19 cellular contexts compared by ENCODE assay signal in genomic region chr6:75516757-75517156, GRCh38. TPM values are rescaled to one million over a fixed set of nuclear protein-coding genes. Genes with fewer than 3 reads are reported as not detected.
DNase-seq lines count a peak whose midpoint lies in the region; ATAC-seq and TF ChIP-seq lines count a peak whose summit lies in the region.
"Had no signal": no experiment of that assay in that cellular context is flagged by ENCODE, and none has a peak within 500 bp of the region (broad histone marks: within the 10 kb centered on the region; RNA-seq: fewer than 3 reads in every experiment).

No MANE protein-coding gene starts in this region.

- H3K9me3 ChIP-seq in HCT116 (ENCODE audit: control insufficient read depth in 1 of 2, insufficient read depth in 1 of 2, low read depth in 1 of 2, low read length in 2 of 2) (no peaks in the 10 kb centered on the region), endodermal cell (ENCODE audit: control insufficient read depth, low read length) (no peaks in the 10 kb centered on the region), uterus (no peaks in the 10 kb centered on the region)

- RAD21 ChIA-PET in HCT116 (lab: Charles Lee; ENCODE audit: low non-redundant PET in 1 of 2, low total read pairs in 2 of 2, uncharacterized antibody in 2 of 2, unreplicated experiment in 2 of 2) = no interaction called here

- H3K4me1 ChIP-seq in HCT116 (ENCODE audit: control insufficient read depth in 1 of 2, insufficient read depth in 2 of 2, low read length in 2 of 2) = no peaks in the 10 kb centered on the region
- no peaks in the 10 kb centered on the region for H3K4me1 ChIP-seq in endodermal cell (ENCODE audit: control insufficient read depth, insufficient read depth, low read length)
- no peaks in the 10 kb centered on the region for H3K4me1 ChIP-seq in uterus

- no peak for TF ChIP-seq RAD21 in HCT116 (IDR thresholded peaks at IDR 0.05; ENCODE audit: low read depth)

- H3K9ac ChIP-seq in HCT116 (ENCODE audit: low read length) (no peak overlapping the region), endodermal cell (ENCODE audit: extremely low read depth, low read length, poor library complexity, severe bottlenecking) (no peak overlapping the region)

- WGBS in endodermal cell (ENCODE audit: insufficient coverage in 1 of 2, insufficient read length in 1 of 2), 2 experiments = 0 to 45% methylated on average over 1 to 2 of the region's 2 CpGs

- no peak overlapping the region for H3K4me3 Mint-ChIP-seq in WTC11
- no peak overlapping the region for H3K4me3 Mint-ChIP-seq in endodermal cell
- H3K4me3 Mint-ChIP-seq: CD4-positive, alpha-beta memory T cell; HFFc6 had no signal

- POLR2A ChIA-PET in HCT116 (lab: Charles Lee) = no interaction called here
- POLR2A ChIA-PET in WTC11 (lab: Charles Lee) = no interaction called here

- H3K9me2 ChIP-seq in HCT116 (ENCODE audit: insufficient read depth) = no peaks in the 10 kb centered on the region

- CTCF ChIA-PET in HCT116 (lab: Charles Lee) (no interaction called here), WTC11 (lab: Charles Lee) (interaction anchor here (0.7 to 0.8 kb wide), 2 partner anchors 25 to 131 kb away, joined by 3 read pairs; no protein-coding TSS in a partner anchor)

- H3K4me2 ChIP-seq in HCT116 (ENCODE audit: low read length) = no peak overlapping the region

- intact Hi-C loops in HCT116 (cut with micrococcal nuclease) (no loop called here), uterus (cut with DNase I; ENCODE audit: low total_unique reads) (no loop called here)

- no TSS peak for BruUV-seq in HCT116 (replicated peaks; lab: Mats Ljungman, UMichigan)

- H3K36me3 Mint-ChIP-seq in WTC11 = no peaks in the 10 kb centered on the region
- no peaks in the 10 kb centered on the region for H3K36me3 Mint-ChIP-seq in endodermal cell (ENCODE audit: low read depth)
- H3K36me3 Mint-ChIP-seq: CD4-positive, alpha-beta memory T cell had no signal

- ATAC-seq in HCT116 (0 out of 2 replicates have a peak, but pooled peaks have one; percentile 34), WTC11 (peak; percentile 59), GM19455 (IDR thresholded peaks at IDR 0.05; ENCODE audit: unreplicated experiment) (no peak)

- no peak overlapping the region for H3K27ac ChIP-seq in HCT116 (ENCODE audit: low read depth, low read length)
- no peak overlapping the region for H3K27ac ChIP-seq in endodermal cell (ENCODE audit: low read depth, low read length)
- H3K27ac ChIP-seq in coronary artery = no peak overlapping the region
- no peak overlapping the region for H3K27ac ChIP-seq in uterus

- H2AFZ ChIP-seq in HCT116 (ENCODE audit: low read depth, low read length, poor library complexity, severe bottlenecking) = no peak overlapping the region

- H3K79me2 ChIP-seq in HCT116 (ENCODE audit: insufficient read depth, low read length) = no peaks in the 10 kb centered on the region

- no peaks in the 10 kb centered on the region for H4K20me1 ChIP-seq in HCT116 (ENCODE audit: insufficient read depth)

- H3K27ac Mint-ChIP-seq in WTC11 (no peak overlapping the region), endodermal cell (no peak overlapping the region)
- H3K27ac Mint-ChIP-seq: CD4-positive, alpha-beta memory T cell; HFFc6 had no signal

- no peaks in the 10 kb centered on the region for H3K27me3 Mint-ChIP-seq in WTC11 (ENCODE audit: low read depth)
- no peaks in the 10 kb centered on the region for H3K27me3 Mint-ChIP-seq in endodermal cell (ENCODE audit: insufficient read depth)

- H3K27me3 ChIP-seq in HCT116 (ENCODE audit: insufficient read depth, low read length) (no peaks in the 10 kb centered on the region), endodermal cell (ENCODE audit: control insufficient read depth, insufficient read depth, low read length, poor library complexity, severe bottlenecking) (no peaks in the 10 kb centered on the region), uterus (no peaks in the 10 kb centered on the region)

- H3K36me3 ChIP-seq in HCT116 (ENCODE audit: control insufficient read depth in 1 of 2, insufficient read depth in 2 of 2, low read length in 2 of 2) = no peaks in the 10 kb centered on the region
- H3K36me3 ChIP-seq in endodermal cell (ENCODE audit: control insufficient read depth, insufficient read depth, low read length) = no peaks in the 10 kb centered on the region
- H3K36me3 ChIP-seq in uterus = no peaks in the 10 kb centered on the region

- TF ChIP-seq POLR2A in HCT116 (IDR thresholded peaks at IDR 0.05; ENCODE audit: borderline replicate concordance, extremely low read depth, insufficient read depth, insufficient read length) = no peak
- no peak for TF ChIP-seq POLR2A in uterus (IDR thresholded peaks at IDR 0.05)

- DNase-seq in HCT116 (ENCODE audit: low read depth, low spot score) (no peak), WTC11 (ENCODE audit: low spot score) (no peak), endodermal cell (no peak), coronary artery (ENCODE audit: low spot score) (no peak), uterus (no peak)
- no peak for DNase-seq in stimulated activated CD4-positive, alpha-beta T cell treated with anti-CD3 and anti-CD28 coated beads, Interleukin-2, amount 100 ng/mL, for 24 hours
- DNase-seq: 8988T; C1 segment of cervical spinal cord; Calu3; CD4-positive, alpha-beta memory T cell; COR-L47; DMS53; DMS79 treated with DMSO at 0.1 percent for 48 hours; GF-D8; GOT3; H7; HFFc6 had no signal

- H3K9me3 Mint-ChIP-seq in WTC11 = peaks cover 23% of the 10 kb centered on the region
- no peaks in the 10 kb centered on the region for H3K9me3 Mint-ChIP-seq in endodermal cell
- H3K9me3 Mint-ChIP-seq: CD4-positive, alpha-beta memory T cell; HFFc6 had no signal

- H3K4me3 ChIP-seq in HCT116 (replicated peaks in 1 of 2; ENCODE audit: low read depth in 1 of 2, low read length in 2 of 2) (no peak overlapping the region), endodermal cell (ENCODE audit: low read length) (no peak overlapping the region), coronary artery (no peak overlapping the region), uterus (no peak overlapping the region)

- H3K4me1 Mint-ChIP-seq in WTC11 = no peaks in the 10 kb centered on the region
- no peaks in the 10 kb centered on the region for H3K4me1 Mint-ChIP-seq in endodermal cell
- H3K4me1 Mint-ChIP-seq: CD4-positive, alpha-beta memory T cell had no signal

- TF ChIP-seq CTCF in HCT116 (IDR thresholded peaks at IDR 0.05 in 2 of 3, conservative IDR thresholded peaks at IDR 0.05 in 1 of 3; ENCODE audit: borderline replicate concordance in 1 of 3, insufficient read depth in 1 of 3, low read depth in 2 of 3, low read length in 2 of 3) (no peak), WTC11 (IDR thresholded peaks at IDR 0.05) (no peak), endodermal cell (conservative IDR thresholded peaks at IDR 0.05) (peak; percentile 36), coronary artery (IDR thresholded peaks at IDR 0.05) (no peak), uterus (IDR thresholded peaks at IDR 0.05) (no peak)

TF ChIP-seq in HCT116, 20 proteins besides CTCF, POLR2A, EP300 and RAD21 (continues in another document):
- TF ChIP-seq ZBTB33 (IDR thresholded peaks at IDR 0.05; ENCODE audit: extremely low read depth, insufficient replicate concordance, low read length) = no peak
- TF ChIP-seq SP1 (IDR thresholded peaks at IDR 0.05; ENCODE audit: low read depth) = no peak
- no peak for TF ChIP-seq EZH2 (IDR thresholded peaks at IDR 0.05)
- no peak for TF ChIP-seq ATF3 (IDR thresholded peaks at IDR 0.05)

TF ChIP-seq in WTC11, 78 proteins besides CTCF, POLR2A, EP300 and RAD21:
- no peak for TF ChIP-seq IRF2 (CRISPR knock-in tag; IDR thresholded peaks at IDR 0.05; ENCODE audit: borderline replicate concordance, low read depth)
- TF ChIP-seq USF2 (CRISPR knock-in tag; IDR thresholded peaks at IDR 0.05) = 0 out of 2 replicates have a peak, but pooled peaks have one; percentile 12

RNA-seq across cellular contexts. Expression of gene FILIP1, which starts 23.2 kb away (rescaled TPM):
- total RNA-seq in HCT116 (2021; ENCODE audit: unreplicated experiment) (0.05 TPM), WTC11 (2021) (2.9 to 5.6 TPM (median 5.1 TPM) in 3 replicates), endodermal cell (under 1 TPM; 0.35 TPM), uterus (10 to 100 TPM in 2 of 4 donors, 1 to 10 TPM in 2; 4.7 to 23.1 (median 12.5) TPM)
- polyA plus RNA-seq in HCT116 (2012) = 0.01 TPM in 2 replicates
- polyA plus RNA-seq in endodermal cell (2013, experiment 1 of 2) = 2.6 TPM
- 2.1 TPM for polyA plus RNA-seq in endodermal cell (2013, experiment 2 of 2)
- total RNA-seq: Calu3; CD4-positive, alpha-beta memory T cell; G401 had no signal
- polyA plus RNA-seq: CD4-positive, alpha-beta memory T cell had no signal
